8 cellular contexts compared by ENCODE assay signal in the genomic region with DNA sequence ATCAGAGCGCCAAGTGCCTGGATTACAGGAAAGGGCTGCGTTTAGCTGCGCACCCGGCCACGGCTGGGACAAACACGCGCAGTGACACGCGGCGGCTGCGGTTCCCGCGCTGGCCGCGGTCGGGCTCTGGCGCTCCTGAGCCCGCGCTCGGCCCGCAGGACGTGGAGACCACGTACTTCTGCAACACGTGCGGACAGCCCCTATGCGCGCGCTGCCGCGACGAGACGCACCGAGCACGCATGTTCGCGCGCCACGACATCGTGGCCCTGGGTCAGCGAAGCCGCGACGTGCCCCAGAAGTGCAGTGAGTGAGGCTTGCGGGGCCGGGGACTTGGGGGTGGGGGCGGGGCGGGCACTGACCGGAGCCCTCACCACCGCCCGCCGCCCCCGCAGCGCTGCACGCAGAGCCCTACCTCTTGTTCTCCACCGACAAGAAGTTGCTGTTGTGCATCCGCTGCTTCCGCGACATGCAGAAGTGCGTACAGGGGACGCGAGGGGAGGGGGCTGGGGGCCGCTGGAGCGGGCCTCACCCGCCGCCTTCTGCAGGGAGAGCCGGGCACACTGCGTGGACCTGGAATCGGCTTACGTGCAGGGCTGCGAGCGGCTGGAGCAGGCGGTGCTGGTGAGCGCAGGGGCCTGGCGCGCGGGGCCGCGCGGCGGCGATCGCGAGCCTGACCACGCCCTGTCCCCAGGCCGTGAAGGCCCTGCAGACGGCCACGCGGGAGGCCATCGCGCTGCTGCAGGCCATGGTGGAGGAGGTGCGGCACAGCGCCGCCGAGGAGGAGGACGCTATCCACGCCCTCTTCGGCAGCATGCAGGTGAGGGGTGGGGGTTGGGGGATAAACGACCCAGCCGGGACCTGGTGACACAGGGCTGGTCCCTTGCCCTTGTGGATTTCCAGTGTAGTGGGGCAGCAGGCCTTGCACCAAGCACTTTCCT. TPM values are rescaled to one million over a fixed set of nuclear protein-coding genes. Genes with fewer than 3 reads are reported as not detected.
DNase-seq lines count a peak whose midpoint lies in the region; ATAC-seq and TF ChIP-seq lines count a peak whose summit lies in the region.

No MANE protein-coding gene starts in this region.

- H3K36me3 ChIP-seq in left lung: no peaks in the 10 kb centered on the region
- H3K36me3 ChIP-seq in stomach smooth muscle (ENCODE audit: control insufficient read depth in 2 of 2, insufficient read depth in 2 of 2, low read length in 2 of 2): peaks cover 0 to 3% of the 10 kb centered on the region in 2 donors

- H3K9me3 ChIP-seq in left lung (no peaks in the 10 kb centered on the region), stomach smooth muscle (ENCODE audit: control insufficient read depth in 2 of 2, low read length in 2 of 2) (no peaks in the 10 kb centered on the region)

- in situ Hi-C loops in GM13977 (cut with MboI; ENCODE audit: low pct_unique_long_range_greater_than_20kb, low sequenced_read_pairs, unreplicated experiment): no loop called here

- DNase-seq in GM13977 (ENCODE audit: low spot score) (peak; percentile 77), NOMO-1 treated with DMSO at 0.1 percent for 48 hours (lab: John Stamatoyannopoulos, UW; ENCODE audit: unreplicated experiment) (peak; percentile 55), cardiac fibroblast (ENCODE audit: low read depth in 2 of 2) (peak; percentile 54 to 55), left lung (peak in 1 of 2 donors; percentile 83), NCI-H2171 treated with DMSO at 0.1 percent for 48 hours (lab: John Stamatoyannopoulos, UW) (no peak), cerebellar cortex (ENCODE audit: low spot score) (no peak)

- TF ChIP-seq CTCF in GM13977 (IDR thresholded peaks at IDR 0.05; ENCODE audit: extremely low read depth, insufficient read depth, missing control alignments): peak; percentile 60
- TF ChIP-seq CTCF in cardiac fibroblast (IDR thresholded peaks at IDR 0.05; ENCODE audit: low read depth, low read length): peak; percentile 32
- TF ChIP-seq CTCF in left lung (IDR thresholded peaks at IDR 0.05): peak; percentile 26 to 31

- intact Hi-C loops in left lung (cut with DNase I): no loop called here

- ATAC-seq in left lung (peak; percentile 52), HG03139 (IDR thresholded peaks at IDR 0.05; ENCODE audit: unreplicated experiment) (no peak)

- H3K9ac ChIP-seq in stomach smooth muscle (ENCODE audit: low read length in 2 of 2): peak overlapping the region in 1 of 2 donors; percentile 27

- H3K27me3 ChIP-seq in left lung: peaks cover 12 to 58% of the 10 kb centered on the region in 2 donors
- no peaks in the 10 kb centered on the region for H3K27me3 ChIP-seq in stomach smooth muscle (ENCODE audit: control insufficient read depth in 1 of 2, insufficient read depth in 2 of 2, low read length in 2 of 2)

- H3K4me3 ChIP-seq in cardiac fibroblast (replicated peaks in 1 of 2; ENCODE audit: low read depth in 2 of 2, low read length in 2 of 2): peak overlapping the region; percentile 30 to 47
- peak overlapping the region; percentile 38 to 39 for H3K4me3 ChIP-seq in left lung
- peak overlapping the region; percentile 46 to 67 for H3K4me3 ChIP-seq in stomach smooth muscle (ENCODE audit: low read length in 2 of 2)

- H3K27ac ChIP-seq in left lung (no peak overlapping the region), stomach smooth muscle (ENCODE audit: low read length) (no peak overlapping the region)

- H3K4me1 ChIP-seq in left lung (peaks cover 27 to 41% of the 10 kb centered on the region in 2 donors), stomach smooth muscle (ENCODE audit: control insufficient read depth, insufficient read depth, low read length) (peaks cover 40% of the 10 kb centered on the region)

RNA-seq across cellular contexts. Expression of a gene that starts 3.1 kb away (rescaled TPM):
- total RNA-seq in left lung: 10 to 100 TPM; 11.9 to 12.6 TPM

RNA-seq across cellular contexts. Expression of a gene that starts 9.6 kb away (rescaled TPM):
- 100 to 1,000 TPM; 265 to 324 TPM for total RNA-seq in left lung

RNA-seq across cellular contexts. Expression of a gene that starts 26.8 kb away (rescaled TPM):
- total RNA-seq in left lung: 10 to 100 TPM; 70.0 to 84.1 TPM

RNA-seq across cellular contexts. Expression of a gene that starts 28.9 kb away (rescaled TPM):
- total RNA-seq in left lung: under 1 TPM; 0.03 to 0.13 TPM

RNA-seq across cellular contexts. Expression of a gene that starts 35.0 kb away (rescaled TPM):
- total RNA-seq in left lung: not detected

Comparison
In these comparisons a context has a peak if more than half of its experiments do, and no peak if none do; other contexts are left out.
1. DNase-seq: peak in GM13977 (single experiment), NOMO-1 treated with DMSO at 0.1 percent for 48 hours (single experiment) and cardiac fibroblast (2 of 2); none in NCI-H2171 treated with DMSO at 0.1 percent for 48 hours (single experiment) and cerebellar cortex (single experiment).
2. Peak in every context shown above with its lines, with median percentiles within 50 percentile points of each other: CTCF ChIP-seq and H3K4me3 ChIP-seq.